ENCODE assay signal across 15 cellular contexts in genomic region chr9:136255896-136256890, GRCh38. TPM values are rescaled to one million over a fixed set of nuclear protein-coding genes. Genes with fewer than 3 reads are reported as not detected.
DNase-seq lines count a peak whose midpoint lies in the region; ATAC-seq and TF ChIP-seq lines count a peak whose summit lies in the region.
"Had no signal": no experiment of that assay in that cellular context is flagged by ENCODE, and none has a peak within 500 bp of the region (broad histone marks: within the 10 kb centered on the region; RNA-seq: fewer than 3 reads in every experiment).

No MANE protein-coding gene starts in this region.

- H3K4me2 ChIP-seq in SK-N-SH (no peak overlapping the region), osteoblast (ENCODE audit: insufficient read depth, low read length) (no peak overlapping the region)

- H3K27me3 Mint-ChIP-seq in WTC11 (ENCODE audit: low read depth): no peaks in the 10 kb centered on the region

- H3K4me1 ChIP-seq in SK-N-SH (ENCODE audit: control insufficient read depth in 1 of 2, insufficient read depth in 2 of 2, low read depth in 1 of 2, low read length in 1 of 2) (no peaks in the 10 kb centered on the region; a peak in 1 of 4 replicates), osteoblast (ENCODE audit: insufficient read depth, low read length) (peaks cover 11% of the 10 kb centered on the region)
- H3K4me1 ChIP-seq: parathyroid adenoma had no signal

- H3K9me3 ChIP-seq in SK-N-SH (no peaks in the 10 kb centered on the region), osteoblast (ENCODE audit: low read depth, low read length) (no peaks in the 10 kb centered on the region)

- no peak for TF ChIP-seq EP300 in SK-N-SH (IDR thresholded peaks at IDR 0.05; ENCODE audit: borderline replicate concordance in 1 of 2, low read depth in 1 of 2, low read length in 1 of 2)

- ATAC-seq in SK-N-SH treated with all-trans-retinoic acid at 6 μM for 48 hours: peak; percentile 35; the same call in 2 of the 3 replicates
- peak; percentile 62 for ATAC-seq in WTC11

- H3K79me2 ChIP-seq in SK-N-SH (ENCODE audit: insufficient read depth) (no peaks in the 10 kb centered on the region), osteoblast (ENCODE audit: insufficient read depth, low read length) (no peaks in the 10 kb centered on the region)
- H3K79me2 ChIP-seq: parathyroid adenoma had no signal

- POLR2A ChIA-PET in SK-N-SH (lab: Yijun Ruan, JAX): no interaction called here
- POLR2A ChIA-PET in HEK293T (lab: Yijun Ruan, JAX): interaction anchor here (1.2 kb wide), 1 partner anchor 12 kb away, joined by 3 read pairs; no protein-coding TSS in a partner anchor
- POLR2A ChIA-PET in WTC11 (lab: Charles Lee): no interaction called here

- TF ChIP-seq RAD21 in SK-N-SH (IDR thresholded peaks at IDR 0.05; ENCODE audit: low read length): no peak

- no peaks in the 10 kb centered on the region for H4K20me1 ChIP-seq in SK-N-SH (ENCODE audit: insufficient read depth)
- H4K20me1 ChIP-seq in osteoblast (ENCODE audit: insufficient read depth, low read length): no peaks in the 10 kb centered on the region

- TF ChIP-seq CTCF in SK-N-SH (IDR thresholded peaks at IDR 0.05) (no peak), WTC11 (IDR thresholded peaks at IDR 0.05) (no peak), osteoblast (IDR thresholded peaks at IDR 0.05; ENCODE audit: extremely low read depth, low read depth, low read length) (no peak)

- H3K9ac ChIP-seq in SK-N-SH: no peak overlapping the region
- H3K9ac ChIP-seq: parathyroid adenoma had no signal

- no peak for DNase-seq in SK-N-SH
- peak; percentile 59 for DNase-seq in HEK293T (ENCODE audit: extremely low spot score)
- DNase-seq in WTC11 (ENCODE audit: low spot score): no peak
- DNase-seq in osteoblast (ENCODE audit: insufficient read length, low spot score, missing footprints): peak; percentile 87
- no peak for DNase-seq in NCI-H187 (lab: John Stamatoyannopoulos, UW)
- DNase-seq in GOT3 (lab: John Stamatoyannopoulos, UW): no peak
- DNase-seq in stimulated activated CD4-positive, alpha-beta T cell treated with anti-CD3 and anti-CD28 coated beads, Interleukin-2, amount 100 ng/mL, for 24 hours: no peak
- DNase-seq: activated T-cell treated with anti-CD3 and anti-CD28 coated beads, Interleukin-2, amount 50 U/mL, for 48 hours; aorta; effector CD4-positive, alpha-beta T cell; SIG-M5 had no signal

- no peak overlapping the region for H3K27ac ChIP-seq in SK-N-SH (ENCODE audit: low read depth in 2 of 2, low read length in 1 of 2)
- no peak overlapping the region for H3K27ac ChIP-seq in osteoblast (ENCODE audit: low read depth, low read length)
- H3K27ac ChIP-seq: parathyroid adenoma had no signal

- no peaks in the 10 kb centered on the region for H3K9me3 Mint-ChIP-seq in WTC11
- H3K9me3 Mint-ChIP-seq: CD14-positive monocyte; stimulated activated effector memory CD8-positive, alpha-beta T cell treated with anti-CD3 and anti-CD28 coated beads, Interleukin-12 subunit alpha, Interleukin-12 subunit beta, amount 100 ng/mL, for 72 hours had no signal

- no peaks in the 10 kb centered on the region for H3F3A ChIP-seq in SK-N-SH (replicated peaks; ENCODE audit: insufficient read depth)

- WGBS in SK-N-SH (ENCODE audit: low lambda C conversion rate): 55% methylated on average over 17 of the region's 28 CpGs

- H3K36me3 ChIP-seq in SK-N-SH (replicated peaks in 1 of 2; ENCODE audit: control insufficient read depth in 1 of 2, insufficient read depth in 2 of 2, low read length in 1 of 2) (no peaks in the 10 kb centered on the region), osteoblast (ENCODE audit: insufficient read depth, low read length) (no peaks in the 10 kb centered on the region)

- H3K36me3 Mint-ChIP-seq in WTC11: no peaks in the 10 kb centered on the region
- H3K36me3 Mint-ChIP-seq: CD14-positive monocyte; stimulated activated effector memory CD8-positive, alpha-beta T cell treated with anti-CD3 and anti-CD28 coated beads, Interleukin-12 subunit alpha, Interleukin-12 subunit beta, amount 100 ng/mL, for 72 hours had no signal

- no peak overlapping the region for H3K4me3 Mint-ChIP-seq in WTC11
- H3K4me3 Mint-ChIP-seq: CD14-positive monocyte; stimulated activated effector memory CD8-positive, alpha-beta T cell treated with anti-CD3 and anti-CD28 coated beads, Interleukin-12 subunit alpha, Interleukin-12 subunit beta, amount 100 ng/mL, for 72 hours had no signal

- H3K27me3 ChIP-seq in SK-N-SH (ENCODE audit: insufficient read depth) (no peaks in the 10 kb centered on the region), osteoblast (ENCODE audit: insufficient read depth, low read length) (no peaks in the 10 kb centered on the region)

- H2AFZ ChIP-seq in SK-N-SH (ENCODE audit: low read depth) (no peak overlapping the region), osteoblast (ENCODE audit: low read length) (no peak overlapping the region)
- H2AFZ ChIP-seq: parathyroid adenoma had no signal

- H3K9me2 ChIP-seq in SK-N-SH: no peaks in the 10 kb centered on the region

- H3K4me3 ChIP-seq in SK-N-SH (ENCODE audit: low read depth in 2 of 2, low read length in 1 of 2): no peak overlapping the region
- no peak overlapping the region for H3K4me3 ChIP-seq in osteoblast (ENCODE audit: insufficient read depth, low read length)

- CTCF ChIA-PET in SK-N-SH (lab: Yijun Ruan, JAX): no interaction called here
- CTCF ChIA-PET in HEK293T (lab: Yijun Ruan, JAX): interaction anchor here (0.7 kb wide), 1 partner anchor 115 kb away, joined by 3 read pairs; no protein-coding TSS in a partner anchor
- CTCF ChIA-PET in WTC11 (lab: Charles Lee): interaction anchor here (0.6 to 3.8 kb wide), 11 partner anchors 8 to 118 kb away, joined by 3 to 18 read pairs (median 3); partner anchors contain the start of genes GPSM1 and QSOX2

- H3K27ac Mint-ChIP-seq in WTC11: no peak overlapping the region
- H3K27ac Mint-ChIP-seq: CD14-positive monocyte; stimulated activated effector memory CD8-positive, alpha-beta T cell treated with anti-CD3 and anti-CD28 coated beads, Interleukin-12 subunit alpha, Interleukin-12 subunit beta, amount 100 ng/mL, for 72 hours had no signal

- no peaks in the 10 kb centered on the region for H3K4me1 Mint-ChIP-seq in WTC11
- H3K4me1 Mint-ChIP-seq: CD14-positive monocyte had no signal

TF ChIP-seq in SK-N-SH treated with all-trans-retinoic acid at 6 μM for 48 hours, 23 proteins besides CTCF, POLR2A, EP300 and RAD21 (continues in another document):
- TF ChIP-seq ZNF565 (CRISPR knock-in tag; conservative IDR thresholded peaks at IDR 0.05; ENCODE audit: low read depth) (no peak), GLIS3 (CRISPR knock-in tag; IDR thresholded peaks at IDR 0.05) (no peak)

TF ChIP-seq in HEK293T, 16 proteins besides CTCF, POLR2A, EP300 and RAD21 (continues in another document):
- no peak for TF ChIP-seq HDGF (IDR thresholded peaks at IDR 0.05; ENCODE audit: borderline replicate concordance)
- TF ChIP-seq LEF1 (IDR thresholded peaks at IDR 0.05; ENCODE audit: borderline replicate concordance): no peak
- no peak for TF ChIP-seq SUZ12 (IDR thresholded peaks at IDR 0.05)
- no peak for TF ChIP-seq FOXA1 (IDR thresholded peaks at IDR 0.05)
- no peak for TF ChIP-seq ELF4 (IDR thresholded peaks at IDR 0.05)
- no peak for TF ChIP-seq SP1 (IDR thresholded peaks at IDR 0.05)
- no peak for TF ChIP-seq BHLHE40 (IDR thresholded peaks at IDR 0.05; ENCODE audit: borderline replicate concordance)
- no peak for TF ChIP-seq ZNF384 (IDR thresholded peaks at IDR 0.05)
- no peak for TF ChIP-seq TARDBP (IDR thresholded peaks at IDR 0.05)
- no peak for TF ChIP-seq FOXK2 (IDR thresholded peaks at IDR 0.05)

TF ChIP-seq in WTC11, 78 proteins besides CTCF, POLR2A, EP300 and RAD21 (continues in another document):
- TF ChIP-seq MLX (CRISPR knock-in tag; IDR thresholded peaks at IDR 0.05) (no peak), SMAD3 (CRISPR knock-in tag; IDR thresholded peaks at IDR 0.05; ENCODE audit: borderline replicate concordance) (no peak), SP1 (CRISPR knock-in tag; conservative IDR thresholded peaks at IDR 0.05) (no peak), EMX1 (CRISPR knock-in tag; IDR thresholded peaks at IDR 0.05) (no peak)

RNA-seq across cellular contexts. Expression of gene QSOX2, which starts 10.6 kb away (rescaled TPM):
- polyA plus RNA-seq in SK-N-SH (2012; rRNA removed): 25.5 and 26.6 TPM in 2 replicates
- polyA plus RNA-seq in SK-N-SH (2012; cell fraction: cytosol; rRNA removed): 20.2 and 23.7 TPM in 2 replicates
- polyA plus RNA-seq in SK-N-SH (2012; cell fraction: nucleus; rRNA removed): 31.2 and 37.5 TPM in 2 replicates
- total RNA-seq in WTC11 (2021) (31.7 to 33.4 TPM (median 33.2 TPM) in 3 replicates), osteoblast (6.8 and 12.7 TPM in 2 replicates)

RNA-seq across cellular contexts. Expression of gene CCDC187, which starts 47.7 kb away (rescaled TPM):
- polyA plus RNA-seq in SK-N-SH (2012; rRNA removed): not detected in 2 replicates
- polyA plus RNA-seq in SK-N-SH (2012; cell fraction: cytosol; rRNA removed): not detected in 2 replicates
- polyA plus RNA-seq in SK-N-SH (2012; cell fraction: nucleus; rRNA removed): 0.02 TPM in 1 of 2 replicates, not detected in the other
- total RNA-seq in WTC11 (2021): 0.02 to 0.04 TPM in 2 of 3 replicates, not detected in the other
- under 0.01 TPM in 1 of 2 replicates, not detected in the other for total RNA-seq in osteoblast
- total RNA-seq: aorta had no signal
- polyA plus RNA-seq: aorta, CD14-positive monocyte had no signal

RNA-seq across cellular contexts. Expression of gene LHX3, which starts 51.3 kb away (rescaled TPM):
- not detected in 2 replicates for polyA plus RNA-seq in SK-N-SH (2012; rRNA removed)
- not detected in 2 replicates for polyA plus RNA-seq in SK-N-SH (2012; cell fraction: cytosol; rRNA removed)
- polyA plus RNA-seq in SK-N-SH (2012; cell fraction: nucleus; rRNA removed): 0.02 and 0.04 TPM in 2 replicates
- total RNA-seq in WTC11 (2021) (0.11 TPM in 1 of 3 replicates, not detected in the others), osteoblast (under 0.01 TPM in 1 of 2 replicates, not detected in the other)
- total RNA-seq: aorta had no signal
- polyA plus RNA-seq: aorta, CD14-positive monocyte had no signal

Comparison
In these comparisons a context has a peak if more than half of its experiments do, and no peak if none do; other contexts are left out.
1. DNase-seq: peak in HEK293T (single experiment) and osteoblast (single experiment); none in SK-N-SH (single experiment), WTC11 (single experiment), NCI-H187 (0 of 2), GOT3 (single experiment) and stimulated activated CD4-positive, alpha-beta T cell treated with anti-CD3 and anti-CD28 coated beads, Interleukin-2, amount 100 ng/mL, for 24 hours (0 of 2).